8 cellular contexts compared by ENCODE assay signal in genomic region chr14:68140111-68140741, GRCh38.
DNase-seq lines count a peak whose midpoint lies in the region; ATAC-seq and TF ChIP-seq lines count a peak whose summit lies in the region.

No MANE protein-coding gene starts in this region.

- peak overlapping the region; percentile 64 to 84 (median 83) for H3K27ac ChIP-seq in adrenal gland
- no peak overlapping the region for H3K27ac ChIP-seq in iPS-18a (ENCODE audit: low read length)
- H3K27ac ChIP-seq in stomach smooth muscle (ENCODE audit: low read length): peak overlapping the region; percentile 91
- H3K27ac ChIP-seq in spleen: peak overlapping the region in 3 of 8 donors; percentile 19 to 54 (median 20)

- TF ChIP-seq CTCF in adrenal gland (IDR thresholded peaks at IDR 0.05): no peak
- TF ChIP-seq CTCF in spleen (IDR thresholded peaks at IDR 0.05 in 8 of 11, conservative IDR thresholded peaks at IDR 0.05 in 3 of 11): no peak

- H3K9me3 ChIP-seq in adrenal gland (replicated peaks in 1 of 3) (no peaks in the 10 kb centered on the region), iPS-18a (ENCODE audit: control insufficient read depth, low read depth, low read length) (no peaks in the 10 kb centered on the region), stomach smooth muscle (ENCODE audit: control insufficient read depth in 2 of 2, low read length in 2 of 2) (no peaks in the 10 kb centered on the region), spleen (no peaks in the 10 kb centered on the region)

- DNase-seq in DMS53 (lab: John Stamatoyannopoulos, UW) (peak; percentile 74), DMS53 treated with DMSO at 0.1 percent for 48 hours (lab: John Stamatoyannopoulos, UW; ENCODE audit: unreplicated experiment) (no peak), adrenal gland (peak; percentile 50 to 84 (median 75)), spleen (no peak)

- H3K36me3 ChIP-seq in adrenal gland (replicated peaks in 1 of 2) (no peaks in the 10 kb centered on the region), iPS-18a (ENCODE audit: control insufficient read depth, low read depth, low read length) (no peaks in the 10 kb centered on the region), stomach smooth muscle (ENCODE audit: control insufficient read depth in 2 of 2, insufficient read depth in 2 of 2, low read length in 2 of 2) (no peaks in the 10 kb centered on the region), spleen (no peaks in the 10 kb centered on the region)

- peaks cover 37 to 61% of the 10 kb centered on the region in 2 donors for H3K4me1 ChIP-seq in adrenal gland (replicated peaks in 1 of 2)
- peaks cover 25% of the 10 kb centered on the region for H3K4me1 ChIP-seq in iPS-18a (ENCODE audit: control insufficient read depth, low read depth, low read length)
- H3K4me1 ChIP-seq in stomach smooth muscle (ENCODE audit: control insufficient read depth, insufficient read depth, low read length): peaks cover 36% of the 10 kb centered on the region
- peaks cover 0 to 26% (median 10%) of the 10 kb centered on the region in 6 donors for H3K4me1 ChIP-seq in spleen

- 21 to 29% (median 25%) methylated on average over 2 of the region's 2 CpGs for WGBS in adrenal gland, 4 donors
- WGBS in spleen, 5 donors: 38 to 59% (median 50%) methylated on average over 2 of the region's 2 CpGs

- peak overlapping the region; percentile 2 for H3K9ac ChIP-seq in iPS-18a (ENCODE audit: low read length)
- H3K9ac ChIP-seq in stomach smooth muscle (ENCODE audit: low read length in 2 of 2): peak overlapping the region; percentile 48

- intact Hi-C loops in adrenal gland (cut with DNase I) (loop anchor here in 1 of 2 donors (10.0 kb wide), 1 partner anchor 105 kb away; no protein-coding TSS in a partner anchor), spleen (cut with DNase I; ENCODE audit: low total_unique reads) (no loop called here)

- TF ChIP-seq POLR2A in adrenal gland (IDR thresholded peaks at IDR 0.05): peak in 1 of 2 donors; percentile 25
- no peak for TF ChIP-seq POLR2A in spleen (IDR thresholded peaks at IDR 0.05)

- H3K27me3 ChIP-seq in adrenal gland: no peaks in the 10 kb centered on the region
- H3K27me3 ChIP-seq in iPS-18a (ENCODE audit: control insufficient read depth, insufficient read depth, low read length): no peaks in the 10 kb centered on the region
- no peaks in the 10 kb centered on the region for H3K27me3 ChIP-seq in stomach smooth muscle (ENCODE audit: control insufficient read depth in 1 of 2, insufficient read depth in 2 of 2, low read length in 2 of 2)
- no peaks in the 10 kb centered on the region for H3K27me3 ChIP-seq in spleen (replicated peaks in 1 of 7)

- no peak for ATAC-seq in GM21360 (IDR thresholded peaks at IDR 0.05; ENCODE audit: unreplicated experiment)
- no peak for ATAC-seq in GM19395 (IDR thresholded peaks at IDR 0.05; ENCODE audit: unreplicated experiment)

- H3K4me3 ChIP-seq in adrenal gland (no peak overlapping the region), iPS-18a (ENCODE audit: low read length) (no peak overlapping the region), stomach smooth muscle (ENCODE audit: low read length in 2 of 2) (no peak overlapping the region), spleen (no peak overlapping the region)

Comparison
In these comparisons a context has a peak if more than half of its experiments do, and no peak if none do; other contexts are left out.
1. DNase-seq: peak in DMS53 (single experiment) and adrenal gland (7 of 7); none in DMS53 treated with DMSO at 0.1 percent for 48 hours (single experiment) and spleen (single experiment).